In the genomic region with DNA sequence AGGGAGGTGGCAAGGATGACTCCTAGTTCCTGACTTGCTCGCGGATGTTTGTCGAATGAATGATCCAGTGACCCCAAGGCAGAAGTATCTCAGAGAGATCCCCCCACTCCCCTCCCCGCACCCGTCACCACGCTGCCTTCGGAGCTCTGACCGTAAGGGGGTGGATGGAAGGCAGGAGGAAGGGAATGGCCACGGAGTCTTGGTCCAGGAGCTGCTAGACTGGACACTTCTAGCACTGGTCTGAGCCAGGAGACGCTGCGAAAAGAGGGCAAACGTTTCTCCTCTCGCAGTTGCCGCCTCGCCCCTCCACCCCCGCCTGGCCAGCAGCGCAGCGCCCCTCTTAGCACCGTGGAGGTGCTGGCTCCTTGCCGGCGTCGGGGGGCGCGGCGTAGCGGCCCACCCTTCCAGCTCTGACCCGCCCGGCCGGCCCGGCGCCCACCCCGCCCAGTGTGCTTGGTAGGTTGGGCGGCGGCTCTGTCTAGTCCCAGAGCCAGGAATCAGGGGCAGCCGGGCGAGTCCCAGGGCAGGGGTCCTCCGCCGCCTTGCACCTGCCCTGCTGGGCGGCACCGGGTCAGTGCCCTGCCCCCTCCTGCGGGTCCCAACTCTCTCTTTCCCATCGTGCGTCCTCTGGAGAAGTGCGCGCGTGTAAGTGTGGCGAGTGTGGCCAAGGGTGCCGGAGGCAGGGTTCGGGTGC, we compare ENCODE assay signal across 1 cellular context.
TF ChIP-seq lines count a peak whose summit lies in the region.

No MANE protein-coding gene starts in this region.

TF ChIP-seq in liver, 16 proteins besides CTCF, POLR2A, EP300 and RAD21 (continued from another document):
- TF ChIP-seq, protein P1, sequence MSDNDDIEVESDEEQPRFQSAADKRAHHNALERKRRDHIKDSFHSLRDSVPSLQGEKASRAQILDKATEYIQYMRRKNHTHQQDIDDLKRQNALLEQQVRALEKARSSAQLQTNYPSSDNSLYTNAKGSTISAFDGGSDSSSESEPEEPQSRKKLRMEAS (IDR thresholded peaks at IDR 0.05): no peak
- TF ChIP-seq FOXA2 (IDR thresholded peaks at IDR 0.05): no peak
- TF ChIP-seq RXRA (IDR thresholded peaks at IDR 0.05): no peak
- no peak for TF ChIP-seq GABPA (IDR thresholded peaks at IDR 0.05 in 1 of 2, conservative IDR thresholded peaks at IDR 0.05 in 1 of 2)
- TF ChIP-seq NR2F2 (IDR thresholded peaks at IDR 0.05): no peak
